Comparison of ENCODE assay signal across 8 cellular contexts in genomic region chr5:143016777-143017374, GRCh38.
DNase-seq lines count a peak whose midpoint lies in the region; ATAC-seq and TF ChIP-seq lines count a peak whose summit lies in the region.

No MANE protein-coding gene starts in this region.

- no peaks in the 10 kb centered on the region for H3K36me3 ChIP-seq in GM23248 (ENCODE audit: low read depth)
- peaks cover 0 to 4% (median 0%) of the 10 kb centered on the region in 3 donors for H3K36me3 ChIP-seq in Peyer's patch

- no peaks in the 10 kb centered on the region for H3K27me3 Mint-ChIP-seq in MCF 10A (ENCODE audit: insufficient read depth, unreplicated experiment)

- H3K9me2 ChIP-seq in GM23248 (ENCODE audit: insufficient read depth): no peaks in the 10 kb centered on the region; the same call in 1 of the 2 replicates

- H2AFZ ChIP-seq in GM23248: no peak overlapping the region

- 0 out of 2 replicates have a peak, but pooled peaks cover 5% of the 10 kb centered on the region for H3F3A ChIP-seq in GM23248 (ENCODE audit: insufficient read depth)

- POLR2A ChIA-PET in MCF 10A (lab: Yijun Ruan, JAX): no interaction called here

- TF ChIP-seq CTCF in C4-2B (conservative IDR thresholded peaks at IDR 0.05) (peak; percentile 80), Peyer's patch (IDR thresholded peaks at IDR 0.05) (peak in 4 of 6 experiments; percentile 29 to 49 (median 44)), MCF 10A (IDR thresholded peaks at IDR 0.05; ENCODE audit: unreplicated experiment) (peak; percentile 83)

- no peaks in the 10 kb centered on the region for H3K9me3 ChIP-seq in GM23248 (ENCODE audit: low read depth)
- H3K9me3 ChIP-seq in Peyer's patch: no peaks in the 10 kb centered on the region

- H3K4me3 ChIP-seq in GM23248: no peak overlapping the region
- no peak overlapping the region for H3K4me3 ChIP-seq in Peyer's patch

- H3K36me3 Mint-ChIP-seq in MCF 10A (ENCODE audit: insufficient read depth, unreplicated experiment): no peaks in the 10 kb centered on the region

- H3K79me2 ChIP-seq in GM23248 (ENCODE audit: insufficient read depth): no peaks in the 10 kb centered on the region

- peak; percentile 70 for DNase-seq in GM23248
- peak in 1 of 3 donors; percentile 29 for DNase-seq in Peyer's patch
- peak; percentile 85 for DNase-seq in MCF 10A (ENCODE audit: unreplicated experiment)
- peak; percentile 65 for DNase-seq in myocyte (ENCODE audit: low read depth)
- no peak for DNase-seq in KG1 (lab: John Stamatoyannopoulos, UW)
- DNase-seq in NCI-H1048 (lab: John Stamatoyannopoulos, UW): no peak

- H3K4me1 ChIP-seq in GM23248 (ENCODE audit: insufficient read depth) (peaks cover 8% of the 10 kb centered on the region), Peyer's patch (no peaks in the 10 kb centered on the region)

- H3K9ac ChIP-seq in GM23248: no peak overlapping the region

- no peak for TF ChIP-seq POLR2A in Peyer's patch (IDR thresholded peaks at IDR 0.05)

- CTCF ChIA-PET in MCF 10A (lab: Yijun Ruan, JAX): interaction anchor here (0.5 to 1.1 kb wide), 17 partner anchors 11 to 1149 kb away, joined by 3 to 6 read pairs (median 3); no protein-coding TSS in a partner anchor

- H3K27ac Mint-ChIP-seq in MCF 10A (ENCODE audit: low read depth, unreplicated experiment): no peak overlapping the region

- H3K4me1 Mint-ChIP-seq in MCF 10A (ENCODE audit: insufficient read depth, unreplicated experiment): peaks cover under 1% of the 10 kb centered on the region

- no peaks in the 10 kb centered on the region for H3K9me3 Mint-ChIP-seq in MCF 10A (ENCODE audit: unreplicated experiment)

- H4K20me1 ChIP-seq in GM23248 (ENCODE audit: insufficient read depth): no peaks in the 10 kb centered on the region

- 82 to 89% methylated on average over 5 of the region's 5 CpGs for whole genome bisulfite sequencing in GM23248 (ENCODE audit: low coverage in 1 of 2, low lambda C conversion rate in 2 of 2, missing lambda C conversion rate in 2 of 2), 2 experiments

- H3K4me2 ChIP-seq in GM23248 (ENCODE audit: unreplicated experiment): no peak overlapping the region

- H3K27ac ChIP-seq in C4-2B (no peak overlapping the region), GM23248 (no peak overlapping the region), Peyer's patch (no peak overlapping the region)

- intact Hi-C loops in MCF 10A (cut with micrococcal nuclease): loop anchor here (1.0 kb wide), 2 partner anchors 381 to 386 kb away; partner anchors contain the start of gene NR3C1

- no peak for ATAC-seq in HG02623 (IDR thresholded peaks at IDR 0.05; ENCODE audit: unreplicated experiment)

- no peaks in the 10 kb centered on the region for H3K27me3 ChIP-seq in GM23248 (replicated peaks; ENCODE audit: insufficient read depth)
- H3K27me3 ChIP-seq in Peyer's patch: no peaks in the 10 kb centered on the region

- in situ Hi-C loops in GM23248 (cut with MboI): no loop called here

- H3K4me3 Mint-ChIP-seq in MCF 10A (ENCODE audit: unreplicated experiment): no peak overlapping the region

- BruUV-seq in MCF 10A (replicated peaks; lab: Mats Ljungman, UMichigan): no TSS peak

Comparison
In these comparisons a context has a peak if more than half of its experiments do, and no peak if none do; other contexts are left out.
1. DNase-seq: peak in GM23248 (single experiment), MCF 10A (single experiment) and myocyte (single experiment); none in KG1 (single experiment) and NCI-H1048 (single experiment).
2. Peak in every context shown above with its lines, with median percentiles within 50 percentile points of each other: CTCF ChIP-seq.